Comparison of ENCODE assay signal across 9 cellular contexts in genomic region chr5:55407059-55407684, GRCh38.
DNase-seq lines count a peak whose midpoint lies in the region; ATAC-seq and TF ChIP-seq lines count a peak whose summit lies in the region.
"Had no signal": no experiment of that assay in that cellular context is flagged by ENCODE, and none has a peak within 500 bp of the region (broad histone marks: within the 10 kb centered on the region; RNA-seq: fewer than 3 reads in every experiment).

No MANE protein-coding gene starts in this region.

- DNase-seq in NCI-H524 (lab: John Stamatoyannopoulos, UW), result peak; percentile 22 to 37
- DNase-seq in NCI-H524 treated with DMSO at 0.1 percent for 48 hours (lab: John Stamatoyannopoulos, UW), result no peak
- DNase-seq in NCI-H526 (lab: John Stamatoyannopoulos, UW), result peak; percentile 4 to 37
- DNase-seq in coronary artery (ENCODE audit: low spot score), result no peak
- peak; percentile 70 to 80 for DNase-seq in lung microvascular endothelial cell (ENCODE audit: low read depth in 2 of 2)
- no peak for DNase-seq in activated CD8-positive, alpha-beta memory T cell treated with anti-CD3 and anti-CD28 coated beads, Interleukin-2, amount 50 U/mL, for 48 hours
- DNase-seq: activated T-cell treated with anti-CD3 and anti-CD28 coated beads, Interleukin-2, amount 50 U/mL, for 72 hours had no signal

- no peak overlapping the region for H3K4me3 ChIP-seq in coronary artery

- ATAC-seq in HG03354 (IDR thresholded peaks at IDR 0.05; ENCODE audit: poor library complexity, severe bottlenecking, unreplicated experiment) (no peak), HG03045 (IDR thresholded peaks at IDR 0.05; ENCODE audit: unreplicated experiment) (no peak)

- H3K27ac ChIP-seq in coronary artery, result no peak overlapping the region

- peak; percentile 57 for TF ChIP-seq CTCF in coronary artery (IDR thresholded peaks at IDR 0.05)

Comparison
In these comparisons a context has a peak if more than half of its experiments do, and no peak if none do; other contexts are left out.
1. DNase-seq: peak in NCI-H524 (2 of 2), NCI-H526 (2 of 2) and lung microvascular endothelial cell (2 of 2); none in NCI-H524 treated with DMSO at 0.1 percent for 48 hours (single experiment), coronary artery (single experiment) and activated CD8-positive, alpha-beta memory T cell treated with anti-CD3 and anti-CD28 coated beads, Interleukin-2, amount 50 U/mL, for 48 hours (single experiment).